Comparison of ENCODE assay signal across 8 cellular contexts in the genomic region with DNA sequence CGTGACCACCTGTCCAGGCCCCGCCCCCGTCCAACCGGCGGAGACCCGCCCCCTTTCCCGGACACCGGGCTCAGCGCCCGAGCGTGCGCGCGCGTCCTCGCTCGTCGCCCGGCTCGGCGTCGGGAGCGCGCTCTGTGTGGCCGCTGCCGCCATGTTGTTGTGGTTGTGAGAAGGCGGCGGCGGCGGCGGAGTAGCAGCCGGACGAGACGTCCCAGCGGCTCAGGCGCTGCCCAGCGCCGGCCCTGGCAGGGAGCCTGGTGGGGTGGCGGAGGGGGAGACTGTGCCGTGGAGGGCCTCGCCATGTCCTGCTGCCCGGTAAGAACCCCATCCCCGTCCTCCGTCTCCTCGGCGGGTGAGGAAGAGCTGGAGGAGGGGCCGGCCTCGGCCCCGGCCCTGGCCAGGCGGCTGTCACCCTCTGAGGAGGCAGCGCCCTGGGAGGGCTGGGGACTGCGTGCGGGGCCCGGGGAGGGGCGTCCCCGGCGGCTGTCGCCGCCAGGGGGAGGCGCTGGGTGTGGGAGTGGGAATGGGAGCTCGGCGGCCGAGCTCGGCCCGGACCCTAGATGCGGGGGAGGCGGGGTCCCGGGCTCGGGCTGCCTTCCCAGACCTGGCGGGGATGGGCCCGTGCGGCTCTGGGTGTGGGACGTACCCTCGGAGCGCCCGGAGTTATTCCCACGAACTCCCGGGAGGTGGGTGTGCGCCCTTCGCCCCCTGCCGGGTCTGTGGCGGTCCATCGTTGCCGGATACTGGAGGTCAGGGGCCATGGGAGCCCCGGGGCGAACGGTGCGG. TPM values are rescaled to one million over a fixed set of nuclear protein-coding genes. Genes with fewer than 3 reads are reported as not detected.
DNase-seq lines count a peak whose midpoint lies in the region; ATAC-seq and TF ChIP-seq lines count a peak whose summit lies in the region.

Gene MTMR3, plus strand, starts transcription at position 130 of the 786 bp plus-strand sequence. CDS start 87,886 bp downstream, outside the sequence.

- H3K9me3 ChIP-seq in MM.1S (replicated peaks; ENCODE audit: insufficient read depth, low read length) (no peaks in the 10 kb centered on the region), osteoblast (ENCODE audit: low read depth, low read length) (no peaks in the 10 kb centered on the region), testis (no peaks in the 10 kb centered on the region)

- no peaks in the 10 kb centered on the region for H3F3A ChIP-seq in MM.1S (ENCODE audit: insufficient read depth, low read length)

- H3K4me1 ChIP-seq in MM.1S (ENCODE audit: low read length) (no peaks in the 10 kb centered on the region; the same call in 1 of the 2 replicates), osteoblast (ENCODE audit: insufficient read depth, low read length) (peaks cover 4% of the 10 kb centered on the region), testis (peaks cover 29% of the 10 kb centered on the region)

- WGBS in testis, 2 donors = 0 to 1% methylated on average over 7 to 62 of the region's 88 CpGs

- TF ChIP-seq CTCF in MM.1S (IDR thresholded peaks at IDR 0.05; ENCODE audit: low read length) (peak; percentile 21; the same call in 1 of the 2 replicates), osteoblast (IDR thresholded peaks at IDR 0.05; ENCODE audit: extremely low read depth, low read depth, low read length) (peak; percentile 16), testis (IDR thresholded peaks at IDR 0.05) (peak; percentile 37 to 62 (median 47))

- H3K27me3 ChIP-seq in MM.1S (replicated peaks; ENCODE audit: insufficient read depth, low read length) (no peaks in the 10 kb centered on the region), osteoblast (ENCODE audit: insufficient read depth, low read length) (no peaks in the 10 kb centered on the region), testis (no peaks in the 10 kb centered on the region)

- intact Hi-C loops in testis (cut with DNase I; ENCODE audit: low total_unique reads) = no loop called here

- H3K79me2 ChIP-seq in MM.1S (ENCODE audit: low read length) = peaks cover 51% of the 10 kb centered on the region
- H3K79me2 ChIP-seq in osteoblast (ENCODE audit: insufficient read depth, low read length) = peaks cover 47% of the 10 kb centered on the region

- TF ChIP-seq POLR2A in testis (IDR thresholded peaks at IDR 0.05) = no peak

- peak; percentile 90 for DNase-seq in EL
- peak; percentile 66 for DNase-seq in GOT3 (lab: John Stamatoyannopoulos, UW)
- peak; percentile 90 for DNase-seq in MM.1S
- peak; percentile 66 for DNase-seq in SKM-1 (lab: John Stamatoyannopoulos, UW; ENCODE audit: unreplicated experiment)
- peak; percentile 96 to 99 for DNase-seq in activated naive CD4-positive, alpha-beta T cell treated with anti-CD3 and anti-CD28 coated beads, Interleukin-2, amount 50 U/mL, for 72 hours (ENCODE audit: low spot score in 2 of 2)
- DNase-seq in glomerular visceral epithelial cell (ENCODE audit: extremely low spot score) = peak; percentile 91
- peak; percentile 93 for DNase-seq in osteoblast (ENCODE audit: insufficient read length, low spot score, missing footprints)
- DNase-seq in testis = peak; percentile 97

- H2AFZ ChIP-seq in MM.1S (ENCODE audit: low read length) (peak within 1 kb of the TSS; percentile 93), osteoblast (ENCODE audit: low read length) (peak within 1 kb of the TSS; percentile 84)

- H3K9ac ChIP-seq in MM.1S (ENCODE audit: low read length) = peak within 1 kb of the TSS; percentile 87

- H3K4me2 ChIP-seq in MM.1S (ENCODE audit: low read depth, low read length) (peak within 1 kb of the TSS; percentile 83), osteoblast (ENCODE audit: insufficient read depth, low read length) (peak within 1 kb of the TSS; percentile 78)

- H3K9me3 Mint-ChIP-seq in activated naive CD4-positive, alpha-beta T cell treated with anti-CD3 and anti-CD28 coated beads, Interleukin-2, amount 50 U/mL, for 72 hours = no peaks in the 10 kb centered on the region

- peak within 1 kb of the TSS; percentile 95 for H3K4me3 ChIP-seq in MM.1S (ENCODE audit: low read length)
- peak within 1 kb of the TSS; percentile 95 for H3K4me3 ChIP-seq in osteoblast (ENCODE audit: insufficient read depth, low read length)
- H3K4me3 ChIP-seq in testis = peak within 1 kb of the TSS; percentile 85 to 93

- H3K9me2 ChIP-seq in MM.1S (replicated peaks; ENCODE audit: insufficient read depth, low read length) = no peaks in the 10 kb centered on the region

- H3K36me3 ChIP-seq in MM.1S (replicated peaks; ENCODE audit: insufficient read depth, low read length) (no peaks in the 10 kb centered on the region), osteoblast (ENCODE audit: insufficient read depth, low read length) (no peaks in the 10 kb centered on the region), testis (ENCODE audit: low read depth, missing control alignments) (no peaks in the 10 kb centered on the region)

- ATAC-seq in activated naive CD4-positive, alpha-beta T cell treated with anti-CD3 and anti-CD28 coated beads, Interleukin-2, amount 50 U/mL, for 72 hours = peak; percentile 90 to 92

- H3K27ac Mint-ChIP-seq in activated naive CD4-positive, alpha-beta T cell treated with anti-CD3 and anti-CD28 coated beads, Interleukin-2, amount 50 U/mL, for 72 hours = peak within 1 kb of the TSS; percentile 77 to 81

- H3K27ac ChIP-seq in MM.1S (ENCODE audit: low read length) (peak within 1 kb of the TSS; percentile 71; the same call in 1 of the 2 replicates), osteoblast (ENCODE audit: low read depth, low read length) (peak within 1 kb of the TSS; percentile 82), testis (peak within 1 kb of the TSS; percentile 96 to 99)

- H3K36me3 Mint-ChIP-seq in activated naive CD4-positive, alpha-beta T cell treated with anti-CD3 and anti-CD28 coated beads, Interleukin-2, amount 50 U/mL, for 72 hours = peaks cover 6 to 8% of the 10 kb centered on the region in 2 donors

- H4K20me1 ChIP-seq in MM.1S (ENCODE audit: insufficient read depth, low read length) = peaks cover 8% of the 10 kb centered on the region; the same call in 1 of the 2 replicates
- peaks cover 41% of the 10 kb centered on the region for H4K20me1 ChIP-seq in osteoblast (ENCODE audit: insufficient read depth, low read length)

RNA-seq across cellular contexts. Expression of gene MTMR3, which starts in this region (rescaled TPM):
- 10 to 100 TPM; 25.8 to 44.4 TPM for total RNA-seq in activated naive CD4-positive, alpha-beta T cell treated with anti-CD3 and anti-CD28 coated beads, Interleukin-2, amount 50 U/mL, for 72 hours
- total RNA-seq in osteoblast = 36.5 and 36.9 TPM in 2 replicates
- total RNA-seq in testis = 100 to 1,000 TPM; 130 to 137 TPM
- 75.2 TPM for polyA plus RNA-seq in testis (ENCODE audit: insufficient read depth, low read depth, low replicate concordance)

Comparison
In these comparisons a context has a peak if more than half of its experiments do, and no peak if none do; other contexts are left out.
1. Peak in every context shown above with its lines: DNase-seq, ATAC-seq, H3K4me3 ChIP-seq and H3K27ac ChIP-seq.